8 cellular contexts compared by ENCODE assay signal in genomic region chr2:218568190-218569037, GRCh38. TPM values are rescaled to one million over a fixed set of nuclear protein-coding genes. Genes with fewer than 3 reads are reported as not detected.
DNase-seq lines count a peak whose midpoint lies in the region; TF ChIP-seq lines count a peak whose summit lies in the region.

TSS of gene CNOT9 (plus strand) at chr2:218568839. CDS start at chr2:218568955, 116 bp downstream.
A gene with protein sequence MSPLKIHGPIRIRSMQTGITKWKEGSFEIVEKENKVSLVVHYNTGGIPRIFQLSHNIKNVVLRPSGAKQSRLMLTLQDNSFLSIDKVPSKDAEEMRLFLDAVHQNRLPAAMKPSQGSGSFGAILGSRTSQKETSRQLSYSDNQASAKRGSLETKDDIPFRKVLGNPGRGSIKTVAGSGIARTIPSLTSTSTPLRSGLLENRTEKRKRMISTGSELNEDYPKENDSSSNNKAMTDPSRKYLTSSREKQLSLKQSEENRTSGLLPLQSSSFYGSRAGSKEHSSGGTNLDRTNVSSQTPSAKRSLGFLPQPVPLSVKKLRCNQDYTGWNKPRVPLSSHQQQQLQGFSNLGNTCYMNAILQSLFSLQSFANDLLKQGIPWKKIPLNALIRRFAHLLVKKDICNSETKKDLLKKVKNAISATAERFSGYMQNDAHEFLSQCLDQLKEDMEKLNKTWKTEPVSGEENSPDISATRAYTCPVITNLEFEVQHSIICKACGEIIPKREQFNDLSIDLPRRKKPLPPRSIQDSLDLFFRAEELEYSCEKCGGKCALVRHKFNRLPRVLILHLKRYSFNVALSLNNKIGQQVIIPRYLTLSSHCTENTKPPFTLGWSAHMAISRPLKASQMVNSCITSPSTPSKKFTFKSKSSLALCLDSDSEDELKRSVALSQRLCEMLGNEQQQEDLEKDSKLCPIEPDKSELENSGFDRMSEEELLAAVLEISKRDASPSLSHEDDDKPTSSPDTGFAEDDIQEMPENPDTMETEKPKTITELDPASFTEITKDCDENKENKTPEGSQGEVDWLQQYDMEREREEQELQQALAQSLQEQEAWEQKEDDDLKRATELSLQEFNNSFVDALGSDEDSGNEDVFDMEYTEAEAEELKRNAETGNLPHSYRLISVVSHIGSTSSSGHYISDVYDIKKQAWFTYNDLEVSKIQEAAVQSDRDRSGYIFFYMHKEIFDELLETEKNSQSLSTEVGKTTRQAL (minus strand): TSS chr2:218568351. CDS start chr2:218558653, 9,698 bp downstream.

- peak within 1 kb of the TSS; percentile 94 for H3K23ac ChIP-seq in neuronal stem cell (ENCODE audit: low read depth, low read length, poor library complexity)

- peak within 1 kb of the TSS; percentile 64 to 92 for H3K4me3 ChIP-seq in neuronal stem cell (ENCODE audit: low read length in 2 of 2)

- peaks cover 0 to 61% of the 10 kb centered on the region in 2 donors for H3K36me3 ChIP-seq in neuronal stem cell (replicated peaks in 1 of 2; ENCODE audit: control insufficient read depth in 2 of 2, insufficient read depth in 2 of 2, low read length in 2 of 2)

- peaks cover 3% of the 10 kb centered on the region for H3K79me1 ChIP-seq in neuronal stem cell (ENCODE audit: low read depth, low read length)

- WGBS in neuronal stem cell (ENCODE audit: extremely low coverage in 2 of 2, insufficient read length in 2 of 2, insufficient replicate concordance in 1 of 2), 2 donors, result no CpG with 5 or more reads among the region's 77 CpGs

- CTCF ChIA-PET in HEK293T (lab: Yijun Ruan, JAX), result no interaction called here

- DNase-seq in GF-D8 (lab: John Stamatoyannopoulos, UW) (peak; percentile 95), HEK293T (ENCODE audit: extremely low spot score) (peak; percentile 97), MV-4-11 (lab: John Stamatoyannopoulos, UW) (peak; percentile 98), SK-MEL-5 (ENCODE audit: low read depth, low spot score) (peak; percentile 97), foreskin melanocyte (peak; percentile 95), neuronal stem cell (ENCODE audit: low spot score) (peak; percentile 99)
- peak; percentile 100 for DNase-seq in activated naive CD4-positive, alpha-beta T cell treated with Interleukin-2 at 50 U/mL for 16 hours

- H2AFZ ChIP-seq in neuronal stem cell (ENCODE audit: low read length), result peak within 1 kb of the TSS; percentile 91

- peak within 1 kb of the TSS; percentile 95 for H3K27ac ChIP-seq in neuronal stem cell (replicated peaks; ENCODE audit: low read length)

- peaks cover 4 to 16% of the 10 kb centered on the region in 2 donors for H3K4me1 ChIP-seq in neuronal stem cell (ENCODE audit: control insufficient read depth in 2 of 2, insufficient read depth in 1 of 2, low read depth in 1 of 2, low read length in 2 of 2)

- H3K4ac ChIP-seq in neuronal stem cell (ENCODE audit: low read length), result no peak within 1 kb of the TSS

- in situ Hi-C loops in SK-MEL-5 (cut with HindIII; ENCODE audit: low pct_unique_long_range_greater_than_20kb, low sequenced_read_pairs), result no loop called here

- peak within 1 kb of the TSS; percentile 76 for H2BK120ac ChIP-seq in neuronal stem cell (ENCODE audit: low read depth, low read length)

- H4K91ac ChIP-seq in neuronal stem cell (ENCODE audit: low read depth, low read length, poor library complexity), result no peak within 1 kb of the TSS

- peak within 1 kb of the TSS; percentile 94 for H3K14ac ChIP-seq in neuronal stem cell (ENCODE audit: low read length)

- peak within 1 kb of the TSS; percentile 77 for H3K4me2 ChIP-seq in neuronal stem cell (ENCODE audit: insufficient read depth, low read length, poor library complexity, severe bottlenecking)

- H2BK12ac ChIP-seq in neuronal stem cell (ENCODE audit: low read length), result no peak within 1 kb of the TSS

- H3K18ac ChIP-seq in neuronal stem cell (ENCODE audit: low read length), result peak within 1 kb of the TSS; percentile 97

- peak within 1 kb of the TSS; percentile 45 for H2BK15ac ChIP-seq in neuronal stem cell (ENCODE audit: low read length)

- H3K9me3 ChIP-seq in neuronal stem cell (replicated peaks in 1 of 2; ENCODE audit: control insufficient read depth in 2 of 2, insufficient read depth in 1 of 2, low read depth in 1 of 2, low read length in 2 of 2), result no peaks in the 10 kb centered on the region

- peak within 1 kb of the TSS; percentile 72 for H2BK5ac ChIP-seq in neuronal stem cell (ENCODE audit: low read length)

- no peak within 1 kb of the TSS for H4K8ac ChIP-seq in neuronal stem cell (ENCODE audit: low read depth, low read length)

- H2AK5ac ChIP-seq in neuronal stem cell (ENCODE audit: low read depth, low read length), result peak within 1 kb of the TSS; percentile 37

- no peak for TF ChIP-seq CTCF in subcutaneous adipose tissue (IDR thresholded peaks at IDR 0.05; ENCODE audit: low read depth)

- H3K27me3 ChIP-seq in neuronal stem cell (ENCODE audit: control insufficient read depth in 3 of 3, insufficient read depth in 3 of 3, low read depth in 1 of 3, low read length in 3 of 3), result no peaks in the 10 kb centered on the region

- POLR2A ChIA-PET in HEK293T (lab: Yijun Ruan, JAX), result interaction anchor here (0.5 to 0.9 kb wide), 3 partner anchors 10 to 151 kb away, joined by 3 to 7 read pairs (median 3); no protein-coding TSS in a partner anchor

- H3K9ac ChIP-seq in neuronal stem cell (ENCODE audit: low read depth, low read length, poor library complexity), result peak within 1 kb of the TSS; percentile 89

TF ChIP-seq in HEK293T, 16 proteins besides CTCF, POLR2A, EP300 and RAD21:
- no peak for TF ChIP-seq TARDBP (IDR thresholded peaks at IDR 0.05)
- TF ChIP-seq ARNT (IDR thresholded peaks at IDR 0.05), result peak; percentile 87
- no peak for TF ChIP-seq HDGF (IDR thresholded peaks at IDR 0.05; ENCODE audit: borderline replicate concordance)
- TF ChIP-seq, protein P1, sequence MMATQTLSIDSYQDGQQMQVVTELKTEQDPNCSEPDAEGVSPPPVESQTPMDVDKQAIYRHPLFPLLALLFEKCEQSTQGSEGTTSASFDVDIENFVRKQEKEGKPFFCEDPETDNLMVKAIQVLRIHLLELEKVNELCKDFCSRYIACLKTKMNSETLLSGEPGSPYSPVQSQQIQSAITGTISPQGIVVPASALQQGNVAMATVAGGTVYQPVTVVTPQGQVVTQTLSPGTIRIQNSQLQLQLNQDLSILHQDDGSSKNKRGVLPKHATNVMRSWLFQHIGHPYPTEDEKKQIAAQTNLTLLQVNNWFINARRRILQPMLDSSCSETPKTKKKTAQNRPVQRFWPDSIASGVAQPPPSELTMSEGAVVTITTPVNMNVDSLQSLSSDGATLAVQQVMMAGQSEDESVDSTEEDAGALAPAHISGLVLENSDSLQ (IDR thresholded peaks at IDR 0.05), result peak; percentile 82
- TF ChIP-seq BHLHE40 (IDR thresholded peaks at IDR 0.05; ENCODE audit: borderline replicate concordance), result no peak
- peak; percentile 100 for TF ChIP-seq L3MBTL2 (conservative IDR thresholded peaks at IDR 0.05)
- TF ChIP-seq FOXM1 (IDR thresholded peaks at IDR 0.05; ENCODE audit: borderline replicate concordance), result no peak
- TF ChIP-seq ZNF384 (IDR thresholded peaks at IDR 0.05), result no peak

RNA-seq across cellular contexts. Expression of gene CNOT9, which starts in this region (rescaled TPM):
- 66.4 and 68.3 TPM in 2 replicates for total RNA-seq in SK-MEL-5 (2014; rRNA removed; shearing (Covaris generic))
- polyA plus RNA-seq in SK-MEL-5 (2015; cell fraction: cytosol; rRNA removed), result 48.9 and 55.7 TPM in 2 replicates
- 114 and 165 TPM in 2 replicates for polyA plus RNA-seq in SK-MEL-5 (2015; cell fraction: nucleus; rRNA removed)
- 53.0 TPM for polyA plus RNA-seq in neuronal stem cell (2013, experiment 1 of 2)
- 56.2 TPM for polyA plus RNA-seq in neuronal stem cell (2013, experiment 2 of 2)
- total RNA-seq in subcutaneous adipose tissue, result 10 to 100 TPM; 22.6 to 53.8 (median 31.9) TPM

RNA-seq across cellular contexts. Expression of the second gene that starts in this region (rescaled TPM):
- 6.0 and 7.4 TPM in 2 replicates for total RNA-seq in SK-MEL-5 (2014; rRNA removed; shearing (Covaris generic))
- polyA plus RNA-seq in SK-MEL-5 (2015; cell fraction: cytosol; rRNA removed), result 3.5 and 3.7 TPM in 2 replicates
- polyA plus RNA-seq in SK-MEL-5 (2015; cell fraction: nucleus; rRNA removed), result 8.0 and 10.4 TPM in 2 replicates
- polyA plus RNA-seq in neuronal stem cell (2013, experiment 1 of 2), result 7.6 TPM
- 7.6 TPM for polyA plus RNA-seq in neuronal stem cell (2013, experiment 2 of 2)
- 10 to 100 TPM; 11.2 to 13.4 (median 11.7) TPM for total RNA-seq in subcutaneous adipose tissue

Comparison
In these comparisons a context has a peak if more than half of its experiments do, and no peak if none do; other contexts are left out.
1. Peak in every context shown above with its lines: DNase-seq, H3K4me3 ChIP-seq and H3K27ac ChIP-seq.